Comparison of ENCODE assay signal across 1 cellular context in the genomic region with DNA sequence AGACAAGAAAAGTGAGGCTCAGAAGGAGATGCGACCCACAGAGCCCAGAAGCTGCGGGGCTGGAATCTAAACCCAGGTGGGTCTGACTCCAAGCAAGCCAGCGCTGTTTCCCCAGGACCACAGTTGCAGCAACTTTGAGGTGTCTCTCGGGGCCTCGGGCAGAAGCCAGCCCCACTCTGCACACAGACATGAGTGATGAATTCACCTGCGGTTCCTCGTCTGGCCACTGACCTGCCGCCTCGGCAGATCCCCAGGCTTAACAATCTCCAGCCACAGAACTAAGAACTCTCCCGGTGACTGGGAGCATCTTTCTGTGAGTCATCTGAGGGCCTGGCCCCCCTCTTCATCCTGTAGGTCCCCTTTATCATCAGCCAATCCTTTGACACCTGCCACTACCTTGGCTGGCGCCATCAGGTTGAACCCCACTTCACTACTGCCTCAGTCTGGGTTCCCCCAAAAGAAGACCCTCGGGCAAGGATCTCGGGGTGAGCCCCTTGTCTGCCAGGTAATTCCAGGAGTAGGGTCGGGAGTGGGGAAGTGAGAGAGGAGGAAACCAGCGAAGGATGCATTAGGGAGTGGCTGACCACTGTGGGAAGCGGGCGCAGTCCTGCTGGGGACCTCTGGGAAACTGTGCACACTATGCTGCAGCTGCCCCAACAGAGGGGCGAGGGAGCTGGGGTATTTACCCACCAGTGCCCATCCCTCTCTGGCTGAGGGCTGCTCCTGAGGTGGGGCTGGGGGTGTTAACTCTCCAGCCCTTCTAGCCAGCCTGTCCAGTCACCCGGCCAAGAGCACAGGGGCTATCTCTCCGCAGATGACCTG.
TF ChIP-seq lines count a peak whose summit lies in the region.

No MANE protein-coding gene starts in this region.

TF ChIP-seq in K562, 482 proteins besides CTCF, POLR2A, EP300 and RAD21:
- TF ChIP-seq XRCC4 (IDR thresholded peaks at IDR 0.05; ENCODE audit: extremely low read depth, insufficient read depth, insufficient read length) (no peak), ZNF274 (IDR thresholded peaks at IDR 0.05; ENCODE audit: borderline replicate concordance, low read depth, low read length) (no peak), NCOA1 (IDR thresholded peaks at IDR 0.05; ENCODE audit: low read depth) (no peak), ZFP1 (CRISPR knock-in tag; IDR thresholded peaks at IDR 0.05) (no peak), PRPF4 (IDR thresholded peaks at IDR 0.05; ENCODE audit: insufficient read depth, low read depth, low read length, poor library complexity, severe bottlenecking) (no peak), POLR2AphosphoS5 (IDR thresholded peaks at IDR 0.05; ENCODE audit: control insufficient read depth, insufficient read depth, low read depth, low read length) (no peak), ZNF561 (CRISPR knock-in tag; conservative IDR thresholded peaks at IDR 0.05) (no peak), ZBTB2 (IDR thresholded peaks at IDR 0.05) (no peak), THAP12 (CRISPR knock-in tag; IDR thresholded peaks at IDR 0.05) (no peak), BCL6 (CRISPR knock-in tag; IDR thresholded peaks at IDR 0.05) (no peak), CC2D1A (IDR thresholded peaks at IDR 0.05) (no peak), MTA2 (IDR thresholded peaks at IDR 0.05; ENCODE audit: low read depth) (no peak), ZNF76 (CRISPR knock-in tag; IDR thresholded peaks at IDR 0.05; ENCODE audit: borderline replicate concordance) (no peak)
- TF ChIP-seq, protein P1, sequence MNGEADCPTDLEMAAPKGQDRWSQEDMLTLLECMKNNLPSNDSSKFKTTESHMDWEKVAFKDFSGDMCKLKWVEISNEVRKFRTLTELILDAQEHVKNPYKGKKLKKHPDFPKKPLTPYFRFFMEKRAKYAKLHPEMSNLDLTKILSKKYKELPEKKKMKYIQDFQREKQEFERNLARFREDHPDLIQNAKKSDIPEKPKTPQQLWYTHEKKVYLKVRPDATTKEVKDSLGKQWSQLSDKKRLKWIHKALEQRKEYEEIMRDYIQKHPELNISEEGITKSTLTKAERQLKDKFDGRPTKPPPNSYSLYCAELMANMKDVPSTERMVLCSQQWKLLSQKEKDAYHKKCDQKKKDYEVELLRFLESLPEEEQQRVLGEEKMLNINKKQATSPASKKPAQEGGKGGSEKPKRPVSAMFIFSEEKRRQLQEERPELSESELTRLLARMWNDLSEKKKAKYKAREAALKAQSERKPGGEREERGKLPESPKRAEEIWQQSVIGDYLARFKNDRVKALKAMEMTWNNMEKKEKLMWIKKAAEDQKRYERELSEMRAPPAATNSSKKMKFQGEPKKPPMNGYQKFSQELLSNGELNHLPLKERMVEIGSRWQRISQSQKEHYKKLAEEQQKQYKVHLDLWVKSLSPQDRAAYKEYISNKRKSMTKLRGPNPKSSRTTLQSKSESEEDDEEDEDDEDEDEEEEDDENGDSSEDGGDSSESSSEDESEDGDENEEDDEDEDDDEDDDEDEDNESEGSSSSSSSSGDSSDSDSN (IDR thresholded peaks at IDR 0.05; ENCODE audit: borderline replicate concordance in 1 of 2, low read depth in 2 of 2, low read length in 2 of 2), result no peak
- TF ChIP-seq, protein P2, sequence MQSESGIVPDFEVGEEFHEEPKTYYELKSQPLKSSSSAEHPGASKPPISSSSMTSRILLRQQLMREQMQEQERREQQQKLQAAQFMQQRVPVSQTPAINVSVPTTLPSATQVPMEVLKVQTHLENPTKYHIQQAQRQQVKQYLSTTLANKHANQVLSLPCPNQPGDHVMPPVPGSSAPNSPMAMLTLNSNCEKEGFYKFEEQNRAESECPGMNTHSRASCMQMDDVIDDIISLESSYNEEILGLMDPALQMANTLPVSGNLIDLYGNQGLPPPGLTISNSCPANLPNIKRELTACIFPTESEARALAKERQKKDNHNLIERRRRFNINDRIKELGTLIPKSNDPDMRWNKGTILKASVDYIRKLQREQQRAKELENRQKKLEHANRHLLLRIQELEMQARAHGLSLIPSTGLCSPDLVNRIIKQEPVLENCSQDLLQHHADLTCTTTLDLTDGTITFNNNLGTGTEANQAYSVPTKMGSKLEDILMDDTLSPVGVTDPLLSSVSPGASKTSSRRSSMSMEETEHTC (IDR thresholded peaks at IDR 0.05), result no peak
